ENCODE assay signal across 1 cellular context in the genomic region with DNA sequence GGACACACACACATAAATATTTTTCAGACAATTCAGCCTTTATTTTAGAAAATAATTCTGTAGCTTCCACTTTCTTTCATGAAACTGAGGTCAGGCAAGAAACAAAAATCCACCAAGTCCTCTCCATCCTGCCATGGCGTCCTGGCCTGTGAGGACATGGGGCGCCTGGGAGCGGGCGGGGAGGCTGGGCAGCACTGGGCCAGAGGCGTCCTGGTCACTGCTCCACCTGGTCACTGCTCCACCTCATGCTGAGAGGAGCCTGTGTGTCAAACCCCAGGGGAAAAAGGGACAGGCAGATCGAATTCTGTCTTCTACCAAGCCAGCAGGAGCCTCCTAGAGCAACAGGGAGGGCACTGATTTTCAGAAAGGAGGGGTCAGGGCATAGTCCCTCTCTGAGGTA.
TF ChIP-seq lines count a peak whose summit lies in the region.

No MANE protein-coding gene starts in this region.

TF ChIP-seq in HepG2, 621 proteins besides CTCF, POLR2A, EP300 and RAD21:
- TF ChIP-seq ZNF577 (CRISPR knock-in tag; IDR thresholded peaks at IDR 0.05; ENCODE audit: borderline replicate concordance, low read depth), result no peak
- no peak for TF ChIP-seq ZIK1 (CRISPR knock-in tag; IDR thresholded peaks at IDR 0.05; ENCODE audit: borderline replicate concordance, low read depth)
- peak; percentile 15; the same call in 1 of the 2 replicates for TF ChIP-seq POLR2AphosphoS2 (IDR thresholded peaks at IDR 0.05; ENCODE audit: low read depth, low read length)
- no peak for TF ChIP-seq SP140L (CRISPR knock-in tag; IDR thresholded peaks at IDR 0.05; ENCODE audit: borderline replicate concordance)
- no peak for TF ChIP-seq ZMYM3 (CRISPR knock-in tag; IDR thresholded peaks at IDR 0.05)
- no peak for TF ChIP-seq DR1 (CRISPR knock-in tag; IDR thresholded peaks at IDR 0.05)
- TF ChIP-seq ARNT (IDR thresholded peaks at IDR 0.05), result no peak
- TF ChIP-seq, protein P1, sequence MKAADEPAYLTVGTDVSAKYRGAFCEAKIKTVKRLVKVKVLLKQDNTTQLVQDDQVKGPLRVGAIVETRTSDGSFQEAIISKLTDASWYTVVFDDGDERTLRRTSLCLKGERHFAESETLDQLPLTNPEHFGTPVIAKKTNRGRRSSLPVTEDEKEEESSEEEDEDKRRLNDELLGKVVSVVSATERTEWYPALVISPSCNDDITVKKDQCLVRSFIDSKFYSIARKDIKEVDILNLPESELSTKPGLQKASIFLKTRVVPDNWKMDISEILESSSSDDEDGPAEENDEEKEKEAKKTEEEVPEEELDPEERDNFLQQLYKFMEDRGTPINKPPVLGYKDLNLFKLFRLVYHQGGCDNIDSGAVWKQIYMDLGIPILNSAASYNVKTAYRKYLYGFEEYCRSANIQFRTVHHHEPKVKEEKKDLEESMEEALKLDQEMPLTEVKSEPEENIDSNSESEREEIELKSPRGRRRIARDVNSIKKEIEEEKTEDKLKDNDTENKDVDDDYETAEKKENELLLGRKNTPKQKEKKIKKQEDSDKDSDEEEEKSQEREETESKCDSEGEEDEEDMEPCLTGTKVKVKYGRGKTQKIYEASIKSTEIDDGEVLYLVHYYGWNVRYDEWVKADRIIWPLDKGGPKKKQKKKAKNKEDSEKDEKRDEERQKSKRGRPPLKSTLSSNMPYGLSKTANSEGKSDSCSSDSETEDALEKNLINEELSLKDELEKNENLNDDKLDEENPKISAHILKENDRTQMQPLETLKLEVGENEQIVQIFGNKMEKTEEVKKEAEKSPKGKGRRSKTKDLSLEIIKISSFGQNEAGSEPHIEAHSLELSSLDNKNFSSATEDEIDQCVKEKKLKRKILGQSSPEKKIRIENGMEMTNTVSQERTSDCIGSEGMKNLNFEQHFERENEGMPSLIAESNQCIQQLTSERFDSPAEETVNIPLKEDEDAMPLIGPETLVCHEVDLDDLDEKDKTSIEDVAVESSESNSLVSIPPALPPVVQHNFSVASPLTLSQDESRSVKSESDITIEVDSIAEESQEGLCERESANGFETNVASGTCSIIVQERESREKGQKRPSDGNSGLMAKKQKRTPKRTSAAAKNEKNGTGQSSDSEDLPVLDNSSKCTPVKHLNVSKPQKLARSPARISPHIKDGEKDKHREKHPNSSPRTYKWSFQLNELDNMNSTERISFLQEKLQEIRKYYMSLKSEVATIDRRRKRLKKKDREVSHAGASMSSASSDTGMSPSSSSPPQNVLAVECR (CRISPR knock-in tag; IDR thresholded peaks at IDR 0.05; ENCODE audit: borderline replicate concordance), result no peak
- TF ChIP-seq CENPT (CRISPR knock-in tag; IDR thresholded peaks at IDR 0.05; ENCODE audit: low read depth), result no peak
